9 cellular contexts compared by ENCODE assay signal in genomic region chr3:195556390-195556789, GRCh38. TPM values are rescaled to one million over a fixed set of nuclear protein-coding genes. Genes with fewer than 3 reads are reported as not detected.
DNase-seq lines count a peak whose midpoint lies in the region; ATAC-seq, FAIRE-seq and TF ChIP-seq lines count a peak whose summit lies in the region.
"Had no signal": no experiment of that assay in that cellular context is flagged by ENCODE, and none has a peak within 500 bp of the region (broad histone marks: within the 10 kb centered on the region; RNA-seq: fewer than 3 reads in every experiment).

No MANE protein-coding gene starts in this region.

- no peak overlapping the region for H3K9ac ChIP-seq in OCI-LY1 (ENCODE audit: low read length)

- WGBS in heart right ventricle, 2 donors, result 39% methylated on average over 10 of the region's 10 CpGs
- WGBS in small intestine, 3 donors, result 50 to 67% (median 65%) methylated on average over 10 of the region's 10 CpGs

- H3K27me3 ChIP-seq in heart right ventricle (no peaks in the 10 kb centered on the region), OCI-LY1 (ENCODE audit: insufficient read depth, low read length) (no peaks in the 10 kb centered on the region; the same call in 1 of the 2 replicates), small intestine (ENCODE audit: control insufficient read depth in 2 of 2, insufficient read depth in 2 of 2, low read length in 2 of 2) (no peaks in the 10 kb centered on the region)

- H4K20me1 ChIP-seq in OCI-LY1 (ENCODE audit: insufficient read depth, low read length), result no peaks in the 10 kb centered on the region

- no peak overlapping the region for H2AFZ ChIP-seq in OCI-LY1 (ENCODE audit: low read length)

- H3K4me1 ChIP-seq in heart right ventricle (peaks cover 0 to 9% (median 4%) of the 10 kb centered on the region in 9 donors), OCI-LY1 (ENCODE audit: insufficient read depth, low read length, severe bottlenecking) (peaks cover 2% of the 10 kb centered on the region), small intestine (ENCODE audit: control insufficient read depth in 2 of 2, insufficient read depth in 1 of 2, low read depth in 1 of 2, low read length in 1 of 2) (peaks cover 0 to 3% of the 10 kb centered on the region in 2 donors)

- H3K79me2 ChIP-seq in OCI-LY1 (ENCODE audit: insufficient read depth, low read length), result no peaks in the 10 kb centered on the region

- intact Hi-C loops in heart right ventricle (cut with DNase I) (no loop called here), left cardiac atrium (cut with DNase I) (no loop called here)

- no peak overlapping the region for H3K4me3 ChIP-seq in heart right ventricle
- no peak overlapping the region for H3K4me3 ChIP-seq in OCI-LY1 (ENCODE audit: low read depth, low read length, poor library complexity, severe bottlenecking)
- H3K4me3 ChIP-seq in epithelial cell of proximal tubule (ENCODE audit: low read depth, low read length), result no peak overlapping the region
- H3K4me3 ChIP-seq in coronary artery, result no peak overlapping the region
- no peak overlapping the region for H3K4me3 ChIP-seq in small intestine (ENCODE audit: low read depth in 1 of 2, low read length in 2 of 2)

- no peak overlapping the region for H3K4me2 ChIP-seq in OCI-LY1 (ENCODE audit: low read length)

- H3K9me3 ChIP-seq in heart right ventricle, result no peaks in the 10 kb centered on the region
- H3K9me3 ChIP-seq in OCI-LY1 (ENCODE audit: low read length), result no peaks in the 10 kb centered on the region
- no peaks in the 10 kb centered on the region for H3K9me3 ChIP-seq in small intestine (ENCODE audit: control insufficient read depth, low read depth)

- no peak for DNase-seq in heart right ventricle
- no peak for DNase-seq in left cardiac atrium
- DNase-seq in epithelial cell of proximal tubule (ENCODE audit: low read depth), result no peak
- DNase-seq in stimulated activated naive CD8-positive, alpha-beta T cell treated with anti-CD3 and anti-CD28 coated beads, Interleukin-15, Interleukin-2, amounts not matched to agents 100 U/mL and 50 U/mL, for 24 hours, result no peak
- DNase-seq in coronary artery (ENCODE audit: low spot score), result no peak
- DNase-seq in small intestine, result no peak
- DNase-seq: NCI-H446 had no signal

- no peaks in the 10 kb centered on the region for H3K9me2 ChIP-seq in OCI-LY1 (ENCODE audit: low read depth, low read length)

- H3F3A ChIP-seq in OCI-LY1 (ENCODE audit: insufficient read depth, low read length), result no peaks in the 10 kb centered on the region

- ATAC-seq in heart right ventricle (peak in 1 of 8 donors; percentile 42), left cardiac atrium (no peak), GM21737 (IDR thresholded peaks at IDR 0.05; ENCODE audit: unreplicated experiment) (no peak)
- peak; percentile 40 for ATAC-seq in stimulated activated naive CD8-positive, alpha-beta T cell treated with anti-CD3 and anti-CD28 coated beads, Interleukin-15, Interleukin-2, amounts not matched to agents 100 U/mL and 50 U/mL, for 24 hours

- H3K36me3 ChIP-seq in heart right ventricle (no peaks in the 10 kb centered on the region), OCI-LY1 (ENCODE audit: insufficient read depth, low read length) (no peaks in the 10 kb centered on the region), small intestine (ENCODE audit: control insufficient read depth in 2 of 2, insufficient read depth in 2 of 2, low read length in 2 of 2) (no peaks in the 10 kb centered on the region)

- no peak overlapping the region for H3K27ac ChIP-seq in heart right ventricle
- H3K27ac ChIP-seq in OCI-LY1 (ENCODE audit: low read depth, low read length, poor library complexity, severe bottlenecking), result no peak overlapping the region
- H3K27ac ChIP-seq in coronary artery, result no peak overlapping the region
- H3K27ac ChIP-seq in small intestine (ENCODE audit: low read depth in 1 of 2, low read length in 1 of 2), result no peak overlapping the region

- TF ChIP-seq CTCF in heart right ventricle (IDR thresholded peaks at IDR 0.05) (peak in 6 of 9 donors; percentile 20 to 47 (median 37)), OCI-LY1 (IDR thresholded peaks at IDR 0.05; ENCODE audit: low read length) (peak; percentile 85), epithelial cell of proximal tubule (conservative IDR thresholded peaks at IDR 0.05; ENCODE audit: low read depth, low read length) (peak; percentile 30), coronary artery (IDR thresholded peaks at IDR 0.05) (no peak)

- FAIRE-seq in small intestine (lab: Jason Lieb, UNC), result no peak

RNA-seq across cellular contexts. Expression of gene PPP1R2, which starts 13.3 kb away (rescaled TPM):
- total RNA-seq in heart right ventricle (10 to 100 TPM; 37.6 to 55.2 (median 41.0) TPM), left cardiac atrium (10 to 100 TPM; 38.8 to 53.4 TPM), epithelial cell of proximal tubule (34.9 and 43.5 TPM in 2 replicates)
- polyA plus RNA-seq in heart right ventricle (10 to 100 TPM; 15.4 to 24.9 TPM), small intestine (10 to 100 TPM; 32.7 to 34.3 (median 32.7) TPM)

RNA-seq across cellular contexts. Expression of gene APOD, which starts 27.4 kb away (rescaled TPM):
- 100 to 1,000 TPM in 6 of 10 donors, 10 to 100 TPM in 4; 73.9 to 582 (median 104) TPM for total RNA-seq in heart right ventricle
- polyA plus RNA-seq in heart right ventricle, result 100 to 1,000 TPM; 199 to 235 TPM
- total RNA-seq in left cardiac atrium, result 100 to 1,000 TPM in 1 of 2 donors, 10 to 100 TPM in 1; 85.0 to 256 TPM
- not detected in 2 replicates for total RNA-seq in epithelial cell of proximal tubule
- 10 to 100 TPM in 2 of 3 donors, 1 to 10 TPM in 1; 2.9 to 64.2 (median 15.7) TPM for polyA plus RNA-seq in small intestine

Comparison
In these comparisons a context has a peak if more than half of its experiments do, and no peak if none do; other contexts are left out.
1. RNA of gene APOD, which starts 27.4 kb away (total RNA-seq): 85.0 to 256 TPM in left cardiac atrium and 73.9 to 582 TPM in heart right ventricle; not detected in epithelial cell of proximal tubule; every median in the first group is over 10 times any median in the second.